In genomic region chr2:227551804-227552203, GRCh38 we compare ENCODE assay signal across 33 cellular contexts. TPM values are rescaled to one million over a fixed set of nuclear protein-coding genes. Genes with fewer than 3 reads are reported as not detected.
"Had no signal": no experiment of that assay in that cellular context is flagged by ENCODE, and none has a peak within 500 bp of the region (broad histone marks: within the 10 kb centered on the region; RNA-seq: fewer than 3 reads in every experiment).

No MANE protein-coding gene starts in this region.

- H3K9me3 ChIP-seq: adrenal gland, body of pancreas, esophagus muscularis mucosa, gastrocnemius medialis, heart right ventricle had no signal

- H3K27ac ChIP-seq: adrenal gland, body of pancreas, esophagus muscularis mucosa, foreskin keratinocyte, gastrocnemius medialis, heart right ventricle had no signal

- H3K9me3 Mint-ChIP-seq: activated CD4-positive, alpha-beta memory T cell treated with anti-CD3 and anti-CD28 coated beads for 36 hours; activated CD4-positive, alpha-beta T cell treated with anti-CD3 and anti-CD28 coated beads, Interleukin-2, amount 10 ng/mL, durations not matched to agents 24 days and 14 days; activated naive CD4-positive, alpha-beta T cell treated with anti-CD3 and anti-CD28 coated beads for 36 hours; activated T-helper 1 cell treated with anti-CD3 and anti-CD28 coated beads, Interleukin-12 subunit alpha, Interleukin-12 subunit beta, Interleukin-2, Interleukin-4 antibody, amounts not matched to agents 30 ng/mL and 10 ng/mL and 1 ng/mL, durations not matched to agents 14 hours and 24 hours and 36 hours; activated T-helper 2 cell treated with anti-CD3 and anti-CD28 coated beads, Interferon-gamma antibody, Interleukin-2, Interleukin-4, amounts not matched to agents 10 μg/mL and 5 μg/mL and 100 μg/mL, durations not matched to agents 14 hours and 24 hours and 36 hours; effector memory CD8-positive, alpha-beta T cell had no signal

- H3K27me3 ChIP-seq: adrenal gland, body of pancreas, esophagus muscularis mucosa, foreskin keratinocyte, gastrocnemius medialis, heart right ventricle had no signal

- H3K27ac Mint-ChIP-seq: activated CD4-positive, alpha-beta memory T cell treated with anti-CD3 and anti-CD28 coated beads for 36 hours; activated CD4-positive, alpha-beta T cell treated with anti-CD3 and anti-CD28 coated beads for 36 hours; activated CD4-positive, alpha-beta T cell treated with anti-CD3 and anti-CD28 coated beads, Interleukin-2, amount 10 ng/mL, durations not matched to agents 24 days and 14 days; activated CD8-positive, alpha-beta memory T cell treated with anti-CD3 and anti-CD28 coated beads, Interleukin-2, amount 10 ng/mL, durations not matched to agents 7 days and 5 days; activated CD8-positive, alpha-beta T cell treated with anti-CD3 and anti-CD28 coated beads, Interleukin-2, amount 10 ng/mL, durations not matched to agents 7 days and 5 days; activated naive CD4-positive, alpha-beta T cell treated with anti-CD3 and anti-CD28 coated beads for 36 hours; activated naive CD8-positive, alpha-beta T cell; activated T-helper 2 cell treated with anti-CD3 and anti-CD28 coated beads, Interferon-gamma antibody, Interleukin-2, Interleukin-4, amounts not matched to agents 10 μg/mL and 5 μg/mL and 100 μg/mL, durations not matched to agents 14 hours and 24 hours and 36 hours had no signal

- DNase-seq: activated CD4-positive, alpha-beta memory T cell treated with anti-CD3 and anti-CD28 coated beads for 36 hours; activated CD4-positive, alpha-beta T cell treated with anti-CD3 and anti-CD28 coated beads for 36 hours; activated CD4-positive, alpha-beta T cell treated with anti-CD3 and anti-CD28 coated beads, Interleukin-2, amount 10 ng/mL, durations not matched to agents 24 days and 14 days; activated CD4-positive, CD25-positive, alpha-beta regulatory T cell; activated CD4-positive, CD25-positive, alpha-beta regulatory T cell treated with anti-CD3 and anti-CD28 coated beads, Interleukin-2, amount 50 U/mL, for 72 hours; activated CD8-positive, alpha-beta memory T cell treated with anti-CD3 and anti-CD28 coated beads, Interleukin-2, amount 10 ng/mL, durations not matched to agents 7 days and 5 days; activated CD8-positive, alpha-beta memory T cell treated with anti-CD3 and anti-CD28 coated beads, Interleukin-2, amount 50 U/mL, for 4 hours; activated CD8-positive, alpha-beta T cell treated with anti-CD3 and anti-CD28 coated beads, Interleukin-2, amount 10 ng/mL, durations not matched to agents 7 days and 5 days; activated effector memory CD4-positive, alpha-beta T cell treated with anti-CD3 and anti-CD28 coated beads, Interleukin-2, amount 50 U/mL, for 16 hours; activated naive CD4-positive, alpha-beta T cell treated with anti-CD3 and anti-CD28 coated beads for 36 hours; activated T-cell treated with anti-CD3 and anti-CD28 coated beads, Interleukin-2, amount 50 U/mL, for 1 hour; activated T-cell treated with anti-CD3 and anti-CD28 coated beads, Interleukin-2, amount 50 U/mL, for 48 hours; adrenal gland; amygdala; aorta; body of pancreas; caudate nucleus; cortex of kidney; dermis blood vessel endothelial cell; effector CD4-positive, alpha-beta T cell; effector memory CD8-positive, alpha-beta T cell; erythroblast; foreskin keratinocyte; gastrocnemius medialis; heart right ventricle; T-helper 2 cell had no signal

- H3K27me3 Mint-ChIP-seq: activated CD4-positive, alpha-beta memory T cell treated with anti-CD3 and anti-CD28 coated beads for 36 hours; activated CD4-positive, alpha-beta T cell treated with anti-CD3 and anti-CD28 coated beads for 36 hours; activated CD4-positive, alpha-beta T cell treated with anti-CD3 and anti-CD28 coated beads, Interleukin-2, amount 10 ng/mL, durations not matched to agents 24 days and 14 days; activated CD8-positive, alpha-beta memory T cell treated with anti-CD3 and anti-CD28 coated beads, Interleukin-2, amount 10 ng/mL, durations not matched to agents 7 days and 5 days; activated naive CD8-positive, alpha-beta T cell; effector memory CD8-positive, alpha-beta T cell had no signal

- H3K4me1 ChIP-seq: adrenal gland, body of pancreas, esophagus muscularis mucosa, foreskin keratinocyte, gastrocnemius medialis, heart right ventricle had no signal

- H3K4me1 Mint-ChIP-seq: activated CD4-positive, alpha-beta T cell treated with anti-CD3 and anti-CD28 coated beads for 36 hours; activated CD4-positive, alpha-beta T cell treated with anti-CD3 and anti-CD28 coated beads, Interleukin-2, amount 10 ng/mL, durations not matched to agents 24 days and 14 days; activated CD8-positive, alpha-beta memory T cell treated with anti-CD3 and anti-CD28 coated beads, Interleukin-2, amount 10 ng/mL, durations not matched to agents 7 days and 5 days had no signal

- H3K4me3 Mint-ChIP-seq: activated CD4-positive, alpha-beta memory T cell treated with anti-CD3 and anti-CD28 coated beads for 36 hours; activated CD4-positive, alpha-beta T cell treated with anti-CD3 and anti-CD28 coated beads for 36 hours; activated CD4-positive, alpha-beta T cell treated with anti-CD3 and anti-CD28 coated beads, Interleukin-2, amount 10 ng/mL, durations not matched to agents 24 days and 14 days; activated CD8-positive, alpha-beta memory T cell treated with anti-CD3 and anti-CD28 coated beads, Interleukin-2, amount 10 ng/mL, durations not matched to agents 7 days and 5 days; activated CD8-positive, alpha-beta T cell treated with anti-CD3 and anti-CD28 coated beads, Interleukin-2, amount 10 ng/mL, durations not matched to agents 7 days and 5 days; activated naive CD4-positive, alpha-beta T cell treated with anti-CD3 and anti-CD28 coated beads for 36 hours; activated naive CD8-positive, alpha-beta T cell; activated T-helper 1 cell treated with anti-CD3 and anti-CD28 coated beads, Interleukin-12 subunit alpha, Interleukin-12 subunit beta, Interleukin-2, Interleukin-4 antibody, amounts not matched to agents 30 ng/mL and 10 ng/mL and 1 ng/mL, durations not matched to agents 14 hours and 24 hours and 36 hours; effector memory CD8-positive, alpha-beta T cell had no signal

RNA-seq across cellular contexts. Expression of gene SCYGR2, which starts 46.9 kb away (rescaled TPM):
- total RNA-seq: activated CD4-positive, alpha-beta memory T cell treated with anti-CD3 and anti-CD28 coated beads for 36 hours; activated CD4-positive, alpha-beta T cell treated with anti-CD3 and anti-CD28 coated beads for 36 hours; activated CD4-positive, alpha-beta T cell treated with anti-CD3 and anti-CD28 coated beads, Interleukin-2, amount 10 ng/mL, durations not matched to agents 24 days and 14 days; activated CD8-positive, alpha-beta memory T cell treated with anti-CD3 and anti-CD28 coated beads for 36 hours; activated CD8-positive, alpha-beta memory T cell treated with anti-CD3 and anti-CD28 coated beads, Interleukin-2, amount 10 ng/mL, durations not matched to agents 7 days and 5 days; activated CD8-positive, alpha-beta T cell treated with anti-CD3 and anti-CD28 coated beads, Interleukin-2, amount 10 ng/mL, durations not matched to agents 7 days and 5 days; activated naive CD4-positive, alpha-beta T cell treated with anti-CD3 and anti-CD28 coated beads for 36 hours; activated T-helper 1 cell treated with anti-CD3 and anti-CD28 coated beads, Interleukin-12 subunit alpha, Interleukin-12 subunit beta, Interleukin-2, Interleukin-4 antibody, amounts not matched to agents 30 ng/mL and 10 ng/mL and 1 ng/mL, durations not matched to agents 14 hours and 24 hours and 36 hours; activated T-helper 2 cell treated with anti-CD3 and anti-CD28 coated beads, Interferon-gamma antibody, Interleukin-2, Interleukin-4, amounts not matched to agents 10 μg/mL and 5 μg/mL and 100 μg/mL, durations not matched to agents 14 hours and 24 hours and 36 hours; adrenal gland; aorta; body of pancreas; chondrocyte; dermis blood vessel endothelial cell; esophagus muscularis mucosa; foreskin keratinocyte; gastrocnemius medialis; heart right ventricle; T-helper 1 cell treated with Interleukin-12 subunit alpha and Interleukin-12 subunit beta and Interleukin-4 antibody, amounts not matched to agents 30 ng/mL and 1 ng/mL, for 36 hours had no signal
